8 cellular contexts compared by ENCODE assay signal in genomic region chr20:33663161-33664084, GRCh38. TPM values are rescaled to one million over a fixed set of nuclear protein-coding genes. Genes with fewer than 3 reads are reported as not detected.
DNase-seq lines count a peak whose midpoint lies in the region; ATAC-seq and TF ChIP-seq lines count a peak whose summit lies in the region.

No MANE protein-coding gene starts in this region.

- no peaks in the 10 kb centered on the region for H3K27me3 Mint-ChIP-seq in activated CD4-positive, alpha-beta memory T cell treated with anti-CD3 and anti-CD28 coated beads for 36 hours

- CTCF ChIA-PET in activated CD4-positive, alpha-beta memory T cell treated with anti-CD3 and anti-CD28 coated beads for 36 hours (lab: Charles Lee): interaction anchor here (0.7 to 2.5 kb wide), 8 partner anchors 10 to 206 kb away, joined by 3 to 14 read pairs (median 6); partner anchors contain the start of genes CBFA2T2 and ZNF341

- DNase-seq in DMS 273 (lab: John Stamatoyannopoulos, UW; ENCODE audit: unreplicated experiment) (peak; percentile 90), DMS 273 treated with DMSO at 0.1 percent for 48 hours (lab: John Stamatoyannopoulos, UW) (no peak), NCI-H748 treated with DMSO at 0.1 percent for 48 hours (lab: John Stamatoyannopoulos, UW) (peak; percentile 49), dorsolateral prefrontal cortex (peak in 9 of 10 donors; percentile 66 to 89 (median 77)), lower leg skin (ENCODE audit: low spot score in 2 of 2) (peak in 1 of 2 donors; percentile 96)
- DNase-seq in activated CD4-positive, alpha-beta memory T cell treated with anti-CD3 and anti-CD28 coated beads for 36 hours: peak; percentile 90
- peak; percentile 78 to 84 for DNase-seq in stimulated activated CD4-positive, alpha-beta T cell treated with anti-CD3 and anti-CD28 coated beads, Interleukin-4, amount 100 ng/mL, for 48 hours (ENCODE audit: low read depth in 2 of 2)

- no peaks in the 10 kb centered on the region for H3K9me3 Mint-ChIP-seq in activated CD4-positive, alpha-beta memory T cell treated with anti-CD3 and anti-CD28 coated beads for 36 hours

- no peaks in the 10 kb centered on the region for H3K27me3 ChIP-seq in dorsolateral prefrontal cortex

- peaks cover 32% of the 10 kb centered on the region for H3K4me1 Mint-ChIP-seq in activated CD4-positive, alpha-beta memory T cell treated with anti-CD3 and anti-CD28 coated beads for 36 hours (ENCODE audit: low read depth)

- POLR2A ChIA-PET in activated CD4-positive, alpha-beta memory T cell treated with anti-CD3 and anti-CD28 coated beads for 36 hours (lab: Charles Lee): interaction anchor here (0.9 to 2.5 kb wide), 13 partner anchors 8 to 449 kb away, joined by 3 to 18 read pairs (median 5); partner anchors contain the start of genes CBFA2T2 and EIF2S2

- H3K36me3 Mint-ChIP-seq in activated CD4-positive, alpha-beta memory T cell treated with anti-CD3 and anti-CD28 coated beads for 36 hours: no peaks in the 10 kb centered on the region

- ATAC-seq in HG03342 (IDR thresholded peaks at IDR 0.05; ENCODE audit: unreplicated experiment): peak; percentile 45

- H3K4me3 ChIP-seq in dorsolateral prefrontal cortex (peak overlapping the region; percentile 52 to 93 (median 82)), lower leg skin (ENCODE audit: low read depth, poor library complexity, severe bottlenecking) (peak overlapping the region; percentile 54)

- peak in 1 of 2 donors; percentile 45 for TF ChIP-seq POLR2A in lower leg skin (IDR thresholded peaks at IDR 0.05)

- peak overlapping the region; percentile 82 for H3K4me3 Mint-ChIP-seq in activated CD4-positive, alpha-beta memory T cell treated with anti-CD3 and anti-CD28 coated beads for 36 hours

- TF ChIP-seq CTCF in dorsolateral prefrontal cortex (IDR thresholded peaks at IDR 0.05 in 54 of 56, conservative IDR thresholded peaks at IDR 0.05 in 2 of 56; ENCODE audit: low read depth in 1 of 56, partially characterized antibody in 56 of 56) (peak in 39 of 56 donors; percentile 14 to 64 (median 35)), lower leg skin (IDR thresholded peaks at IDR 0.05) (no peak)

- H3K27ac ChIP-seq in dorsolateral prefrontal cortex: peak overlapping the region; percentile 68 to 98 (median 93)

- peak overlapping the region; percentile 89 for H3K27ac Mint-ChIP-seq in activated CD4-positive, alpha-beta memory T cell treated with anti-CD3 and anti-CD28 coated beads for 36 hours

- intact Hi-C loops in activated CD4-positive, alpha-beta memory T cell treated with anti-CD3 and anti-CD28 coated beads for 36 hours (cut with micrococcal nuclease): loop anchor here (2.0 kb wide), 1 partner anchor 23 kb away; the partner anchor contains the start of gene E2F1
- intact Hi-C loops in dorsolateral prefrontal cortex (cut with DNase I) (loop anchor here in 1 of 2 donors (2.0 to 10.0 kb wide), 2 partner anchors 67 to 451 kb away; partner anchors contain the start of genes EIF2S2 and ZNF341), lower leg skin (cut with DNase I; ENCODE audit: low total_unique reads) (loop anchor here (5.0 kb wide), 1 partner anchor 201 kb away; no protein-coding TSS in a partner anchor)

- 2 to 4% methylated on average over 22 to 63 of the region's 84 CpGs for WGBS in lower leg skin, 2 donors

RNA-seq across cellular contexts. Expression of gene C20orf144, which starts 1.3 kb away (rescaled TPM):
- total RNA-seq in activated CD4-positive, alpha-beta memory T cell treated with anti-CD3 and anti-CD28 coated beads for 36 hours: under 1 TPM; 0.26 to 0.31 TPM
- total RNA-seq in dorsolateral prefrontal cortex (under 1 TPM in 34 of 120 experiments, not detected in 86; 0.19 to 0.98 (median 0.29) TPM), lower leg skin (not detected)

RNA-seq across cellular contexts. Expression of gene ACTL10, which starts 3.3 kb away (rescaled TPM):
- total RNA-seq in activated CD4-positive, alpha-beta memory T cell treated with anti-CD3 and anti-CD28 coated beads for 36 hours: 1 to 10 TPM; 1.8 to 2.3 TPM
- 1 to 10 TPM in 1 of 120 experiments, under 1 TPM in 82, not detected in 37; 0.20 to 1.3 (median 0.39) TPM for total RNA-seq in dorsolateral prefrontal cortex
- 10 to 100 TPM in 1 of 4 donors, 1 to 10 TPM in 3; 2.1 to 10.2 (median 3.7) TPM for total RNA-seq in lower leg skin

RNA-seq across cellular contexts. Expression of gene NECAB3, which starts 10.8 kb away (rescaled TPM):
- 10 to 100 TPM; 21.0 to 22.7 TPM for total RNA-seq in activated CD4-positive, alpha-beta memory T cell treated with anti-CD3 and anti-CD28 coated beads for 36 hours
- 100 to 1,000 TPM in 2 of 120 experiments, 10 to 100 TPM in 118; 40.0 to 107 (median 69.5) TPM for total RNA-seq in dorsolateral prefrontal cortex
- total RNA-seq in lower leg skin: 10 to 100 TPM; 17.1 to 30.8 (median 23.3) TPM

RNA-seq across cellular contexts. Expression of gene E2F1, which starts 22.8 kb away (rescaled TPM):
- 10 to 100 TPM; 66.8 to 67.8 TPM for total RNA-seq in activated CD4-positive, alpha-beta memory T cell treated with anti-CD3 and anti-CD28 coated beads for 36 hours
- total RNA-seq in dorsolateral prefrontal cortex: 10 to 100 TPM in 17 of 120 experiments, 1 to 10 TPM in 103; 5.2 to 12.7 (median 8.2) TPM
- total RNA-seq in lower leg skin: 1 to 10 TPM; 1.4 to 6.3 (median 5.7) TPM

RNA-seq across cellular contexts. Expression of gene PXMP4, which starts 56.7 kb away (rescaled TPM):
- total RNA-seq in activated CD4-positive, alpha-beta memory T cell treated with anti-CD3 and anti-CD28 coated beads for 36 hours: 10 to 100 TPM in 1 of 2 experiments, 1 to 10 TPM in 1; 8.7 to 11.6 TPM
- total RNA-seq in dorsolateral prefrontal cortex: 10 to 100 TPM in 110 of 120 experiments, 1 to 10 TPM in 10; 7.0 to 18.9 (median 12.7) TPM
- 10 to 100 TPM; 12.5 to 34.1 (median 21.2) TPM for total RNA-seq in lower leg skin

Comparison
In these comparisons a context has a peak if more than half of its experiments do, and no peak if none do; other contexts are left out.
1. CTCF ChIP-seq: peak in dorsolateral prefrontal cortex (39 of 56); none in lower leg skin (0 of 3).